In the genomic region with DNA sequence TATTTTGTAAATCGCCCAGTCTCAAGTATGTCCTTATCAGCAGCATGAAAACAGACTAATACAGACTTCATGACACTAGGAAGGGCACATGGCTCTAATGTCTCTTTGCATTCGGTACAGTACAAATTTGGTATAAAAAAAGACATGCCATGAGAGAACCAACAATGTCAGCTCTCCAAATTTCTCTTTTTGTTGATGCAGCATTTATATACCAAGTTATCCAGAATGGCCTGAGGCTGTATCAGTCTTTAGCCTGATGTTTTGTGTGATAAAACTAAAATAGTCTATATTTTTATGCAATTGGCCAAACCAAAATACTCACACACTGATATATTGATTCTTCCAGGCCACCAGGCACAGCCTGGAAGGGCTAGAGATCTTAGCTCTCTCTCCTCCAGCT, we compare ENCODE assay signal across 22 cellular contexts.
DNase-seq lines count a peak whose midpoint lies in the region; ATAC-seq and TF ChIP-seq lines count a peak whose summit lies in the region.
"Had no signal": no experiment of that assay in that cellular context is flagged by ENCODE, and none has a peak within 500 bp of the region (broad histone marks: within the 10 kb centered on the region; RNA-seq: fewer than 3 reads in every experiment).

No MANE protein-coding gene starts in this region.

- H3K4me2 ChIP-seq in GM23338, result no peak overlapping the region
- H3K4me2 ChIP-seq in neural cell (ENCODE audit: low read length), result no peak overlapping the region
- H3K4me2 ChIP-seq: BLaER1 treated with 17β-estradiol and CSF1 and Interleukin-3, amounts not matched to agents 10 nM and 100 nM had no signal

- ATAC-seq in GM23338, result no peak
- ATAC-seq in activated naive CD8-positive, alpha-beta T cell treated with anti-CD3 and anti-CD28 coated beads, Interleukin-2, amount 10 ng/mL, durations not matched to agents 7 days and 5 days (ENCODE audit: low read depth), result no peak
- ATAC-seq in GM18870 (IDR thresholded peaks at IDR 0.05; ENCODE audit: unreplicated experiment), result no peak

- TF ChIP-seq CTCF in GM23338 (conservative IDR thresholded peaks at IDR 0.05; ENCODE audit: low read depth in 2 of 2) (no peak), neural cell (IDR thresholded peaks at IDR 0.05; ENCODE audit: poor library complexity, severe bottlenecking) (no peak), tibial nerve (IDR thresholded peaks at IDR 0.05) (no peak), HFFc6 (IDR thresholded peaks at IDR 0.05) (no peak)

- H3K27ac ChIP-seq in GM23338 (ENCODE audit: low read depth) (no peak overlapping the region), neural cell (ENCODE audit: low read length) (peak overlapping the region; percentile 20), tibial nerve (no peak overlapping the region)
- H3K27ac ChIP-seq: 22Rv1; BLaER1 treated with 17β-estradiol and CSF1 and Interleukin-3, amounts not matched to agents 10 nM and 100 nM had no signal

- TF ChIP-seq EP300 in neural cell (conservative IDR thresholded peaks at IDR 0.05; ENCODE audit: poor library complexity, severe bottlenecking), result no peak
- TF ChIP-seq EP300 in tibial nerve (IDR thresholded peaks at IDR 0.05), result no peak

- H3K4me1 Mint-ChIP-seq in activated naive CD8-positive, alpha-beta T cell (ENCODE audit: low read depth), result peaks cover 18% of the 10 kb centered on the region
- peaks cover 9% of the 10 kb centered on the region for H3K4me1 Mint-ChIP-seq in activated naive CD8-positive, alpha-beta T cell treated with anti-CD3 and anti-CD28 coated beads for 36 hours
- peaks cover 5% of the 10 kb centered on the region for H3K4me1 Mint-ChIP-seq in GM23338
- H3K4me1 Mint-ChIP-seq in activated naive CD8-positive, alpha-beta T cell treated with anti-CD3 and anti-CD28 coated beads, Interleukin-2, amount 10 ng/mL, durations not matched to agents 7 days and 5 days, result peaks cover 9% of the 10 kb centered on the region
- no peaks in the 10 kb centered on the region for H3K4me1 Mint-ChIP-seq in HFFc6 (ENCODE audit: low read depth)

- peaks cover 3% of the 10 kb centered on the region for H3K9me3 Mint-ChIP-seq in activated naive CD8-positive, alpha-beta T cell (ENCODE audit: low read depth)
- peaks cover 8% of the 10 kb centered on the region for H3K9me3 Mint-ChIP-seq in activated naive CD8-positive, alpha-beta T cell treated with anti-CD3 and anti-CD28 coated beads for 36 hours
- H3K9me3 Mint-ChIP-seq in GM23338 (peaks cover 4% of the 10 kb centered on the region; the same call in 1 of the 3 replicates), HFFc6 (peaks cover 15% of the 10 kb centered on the region)
- H3K9me3 Mint-ChIP-seq in activated naive CD8-positive, alpha-beta T cell treated with anti-CD3 and anti-CD28 coated beads, Interleukin-2, amount 10 ng/mL, durations not matched to agents 7 days and 5 days, result peaks cover 10% of the 10 kb centered on the region

- POLR2A ChIA-PET in activated naive CD8-positive, alpha-beta T cell treated with anti-CD3 and anti-CD28 coated beads, Interleukin-2, amount 10 ng/mL, durations not matched to agents 7 days and 5 days (lab: Charles Lee), result no interaction called here

- no peak overlapping the region for H3K9ac ChIP-seq in neural cell (ENCODE audit: low read length)
- H3K9ac ChIP-seq: BLaER1 treated with 17β-estradiol and CSF1 and Interleukin-3, amounts not matched to agents 10 nM and 100 nM had no signal

- H3K27me3 ChIP-seq in GM23338 (ENCODE audit: insufficient read depth), result no peaks in the 10 kb centered on the region
- H3K27me3 ChIP-seq in neural cell (ENCODE audit: insufficient read depth, low read depth, low read length), result no peaks in the 10 kb centered on the region
- no peaks in the 10 kb centered on the region for H3K27me3 ChIP-seq in tibial nerve
- H3K27me3 ChIP-seq: BE2C; BLaER1 treated with 17β-estradiol and CSF1 and Interleukin-3, amounts not matched to agents 10 nM and 100 nM had no signal

- H3K4me1 ChIP-seq in GM23338 (ENCODE audit: insufficient read depth), result no peaks in the 10 kb centered on the region
- H3K4me1 ChIP-seq in tibial nerve, result peaks cover 0 to 3% (median 0%) of the 10 kb centered on the region in 4 donors
- H3K4me1 ChIP-seq: BE2C had no signal

- peaks cover 7% of the 10 kb centered on the region for H3K36me3 Mint-ChIP-seq in activated naive CD8-positive, alpha-beta T cell
- H3K36me3 Mint-ChIP-seq in activated naive CD8-positive, alpha-beta T cell treated with anti-CD3 and anti-CD28 coated beads for 36 hours, result no peaks in the 10 kb centered on the region
- H3K36me3 Mint-ChIP-seq in GM23338 (ENCODE audit: low read depth) (no peaks in the 10 kb centered on the region), HFFc6 (ENCODE audit: low read depth) (0 out of 2 replicates have a peak, but pooled peaks cover 5% of the 10 kb centered on the region)
- peaks cover 23% of the 10 kb centered on the region for H3K36me3 Mint-ChIP-seq in activated naive CD8-positive, alpha-beta T cell treated with anti-CD3 and anti-CD28 coated beads, Interleukin-2, amount 10 ng/mL, durations not matched to agents 7 days and 5 days

- no peaks in the 10 kb centered on the region for H3K36me3 ChIP-seq in GM23338 (ENCODE audit: insufficient read depth)
- H3K36me3 ChIP-seq in neural cell (ENCODE audit: insufficient read depth, low read length), result no peaks in the 10 kb centered on the region
- H3K36me3 ChIP-seq in tibial nerve, result no peaks in the 10 kb centered on the region
- H3K36me3 ChIP-seq: BE2C; BLaER1 treated with 17β-estradiol and CSF1 and Interleukin-3, amounts not matched to agents 10 nM and 100 nM had no signal

- no peaks in the 10 kb centered on the region for H3F3A ChIP-seq in GM23338 (replicated peaks; ENCODE audit: low read depth)
- no peaks in the 10 kb centered on the region for H3F3A ChIP-seq in neural cell (ENCODE audit: insufficient read depth, low read length, poor library complexity, severe bottlenecking)

- H3K79me2 ChIP-seq in GM23338 (replicated peaks; ENCODE audit: insufficient read depth) (no peaks in the 10 kb centered on the region), neural cell (replicated peaks; ENCODE audit: insufficient read depth, low read length) (no peaks in the 10 kb centered on the region)

- DNase-seq in activated naive CD8-positive, alpha-beta T cell treated with anti-CD3 and anti-CD28 coated beads for 36 hours, result no peak
- DNase-seq in GM23338 (ENCODE audit: low spot score) (no peak), tibial nerve (ENCODE audit: low spot score in 2 of 2) (no peak), HFFc6 (no peak)
- no peak for DNase-seq in activated naive CD8-positive, alpha-beta T cell treated with anti-CD3 and anti-CD28 coated beads, Interleukin-2, amount 10 ng/mL, durations not matched to agents 7 days and 5 days
- DNase-seq: ACHN; AML-193; BE2C; Calu3; CD4-positive, alpha-beta T cell; COR-L47; DMS53; DMS79 treated with DMSO at 0.1 percent for 48 hours; GF-D8; H7; HCEC 1CT had no signal

- no peak overlapping the region for H3K4me3 Mint-ChIP-seq in activated naive CD8-positive, alpha-beta T cell
- no peak overlapping the region for H3K4me3 Mint-ChIP-seq in activated naive CD8-positive, alpha-beta T cell treated with anti-CD3 and anti-CD28 coated beads for 36 hours
- H3K4me3 Mint-ChIP-seq in GM23338 (no peak overlapping the region), HFFc6 (no peak overlapping the region)
- no peak overlapping the region for H3K4me3 Mint-ChIP-seq in activated naive CD8-positive, alpha-beta T cell treated with anti-CD3 and anti-CD28 coated beads, Interleukin-2, amount 10 ng/mL, durations not matched to agents 7 days and 5 days
- H3K4me3 Mint-ChIP-seq: CD14-positive monocyte; CD4-positive, alpha-beta T cell had no signal

- H3K4me3 ChIP-seq in GM23338 (no peak overlapping the region), neural cell (ENCODE audit: low read length) (no peak overlapping the region), tibial nerve (no peak overlapping the region)
- H3K4me3 ChIP-seq: BLaER1 treated with 17β-estradiol and CSF1 and Interleukin-3, amounts not matched to agents 10 nM and 100 nM had no signal

- no peak for TF ChIP-seq POLR2A in tibial nerve (IDR thresholded peaks at IDR 0.05)

- H3K9me3 ChIP-seq in neural cell (ENCODE audit: low read length) (no peaks in the 10 kb centered on the region), tibial nerve (no peaks in the 10 kb centered on the region)
- H3K9me3 ChIP-seq: BE2C had no signal

- 89 to 93% methylated on average over 2 of the region's 2 CpGs for WGBS in tibial nerve, 2 donors

- H4K20me1 ChIP-seq in GM23338 (replicated peaks; ENCODE audit: insufficient read depth) (no peaks in the 10 kb centered on the region), neural cell (ENCODE audit: insufficient read depth) (no peaks in the 10 kb centered on the region)
- H4K20me1 ChIP-seq: BLaER1 treated with 17β-estradiol and CSF1 and Interleukin-3, amounts not matched to agents 10 nM and 100 nM had no signal

- H2AFZ ChIP-seq in GM23338, result peak overlapping the region; percentile 43; the same call in 1 of the 2 replicates
- no peak overlapping the region for H2AFZ ChIP-seq in neural cell (ENCODE audit: low read depth, low read length)

- peak overlapping the region; percentile 47 for H3K27ac Mint-ChIP-seq in activated naive CD8-positive, alpha-beta T cell
- H3K27ac Mint-ChIP-seq in activated naive CD8-positive, alpha-beta T cell treated with anti-CD3 and anti-CD28 coated beads for 36 hours, result no peak overlapping the region
- H3K27ac Mint-ChIP-seq in GM23338, result no peak overlapping the region
- H3K27ac Mint-ChIP-seq in activated naive CD8-positive, alpha-beta T cell treated with anti-CD3 and anti-CD28 coated beads, Interleukin-2, amount 10 ng/mL, durations not matched to agents 7 days and 5 days, result peak overlapping the region; percentile 21
- no peak overlapping the region for H3K27ac Mint-ChIP-seq in HFFc6
- H3K27ac Mint-ChIP-seq: CD14-positive monocyte had no signal

- no peak for TF ChIP-seq RAD21 in neural cell (conservative IDR thresholded peaks at IDR 0.05)

- H3K9me2 ChIP-seq in GM23338 (ENCODE audit: insufficient read depth) (0 out of 2 replicates have a peak, but pooled peaks cover 6% of the 10 kb centered on the region), neural cell (ENCODE audit: insufficient read depth, low read length) (no peaks in the 10 kb centered on the region)

- no peaks in the 10 kb centered on the region for H3K27me3 Mint-ChIP-seq in activated naive CD8-positive, alpha-beta T cell
- no peaks in the 10 kb centered on the region for H3K27me3 Mint-ChIP-seq in activated naive CD8-positive, alpha-beta T cell treated with anti-CD3 and anti-CD28 coated beads for 36 hours
- peaks cover 4% of the 10 kb centered on the region for H3K27me3 Mint-ChIP-seq in GM23338 (ENCODE audit: insufficient read depth, low read depth, poor library complexity)
- H3K27me3 Mint-ChIP-seq in activated naive CD8-positive, alpha-beta T cell treated with anti-CD3 and anti-CD28 coated beads, Interleukin-2, amount 10 ng/mL, durations not matched to agents 7 days and 5 days, result no peaks in the 10 kb centered on the region
- no peaks in the 10 kb centered on the region for H3K27me3 Mint-ChIP-seq in HFFc6 (ENCODE audit: insufficient read depth)
- H3K27me3 Mint-ChIP-seq: CD4-positive, alpha-beta T cell had no signal

TF ChIP-seq in GM23338, 12 proteins besides CTCF, POLR2A, EP300 and RAD21 (continues in another document):
- no peak for TF ChIP-seq STAT1 (IDR thresholded peaks at IDR 0.05; ENCODE audit: unreplicated experiment)
- no peak for TF ChIP-seq JUNB (IDR thresholded peaks at IDR 0.05; ENCODE audit: unreplicated experiment)

TF ChIP-seq in neural cell, 6 proteins besides CTCF, POLR2A, EP300 and RAD21 (continues in another document):
- no peak for TF ChIP-seq EZH2 (IDR thresholded peaks at IDR 0.05; ENCODE audit: borderline replicate concordance, insufficient read depth, low read length, poor library complexity, severe bottlenecking)

Comparison
In these comparisons a context has a peak if more than half of its experiments do, and no peak if none do; other contexts are left out.
1. H3K27ac Mint-ChIP-seq: peak in activated naive CD8-positive, alpha-beta T cell (single experiment) and activated naive CD8-positive, alpha-beta T cell treated with anti-CD3 and anti-CD28 coated beads, Interleukin-2, amount 10 ng/mL, durations not matched to agents 7 days and 5 days (single experiment); none in activated naive CD8-positive, alpha-beta T cell treated with anti-CD3 and anti-CD28 coated beads for 36 hours (single experiment), GM23338 (single experiment) and HFFc6 (single experiment).